15 cellular contexts compared by ENCODE assay signal in genomic region chr12:53265783-53266182, GRCh38.
"Had no signal": no experiment of that assay in that cellular context is flagged by ENCODE, and none has a peak within 500 bp of the region (broad histone marks: within the 10 kb centered on the region; RNA-seq: fewer than 3 reads in every experiment).

No MANE protein-coding gene starts in this region.

- H3K36me3 ChIP-seq: cardiac muscle cell, left lung, sigmoid colon had no signal

- H3K27me3 Mint-ChIP-seq: memory B cell, T-helper 17 cell, type B pancreatic cell had no signal

- H3K9me3 Mint-ChIP-seq: memory B cell, nephron, type B pancreatic cell had no signal

- H3K9me3 ChIP-seq: left lung, sigmoid colon had no signal

- DNase-seq: activated CD4-positive, alpha-beta T cell treated with anti-CD3 and anti-CD28 coated beads, Interleukin-2, amount 50 U/mL, for 1 hour; activated gamma-delta T cell treated with Interleukin-2 at 50 U/mL for 16 hours; activated T-cell treated with anti-CD3 and anti-CD28 coated beads for 4 hours; aorta; islet precursor cell; sigmoid colon; stimulated activated CD4-positive, alpha-beta T cell treated with anti-CD3 and anti-CD28 coated beads, Interleukin-12 subunit alpha, Interleukin-12 subunit beta, amount 100 ng/mL, for 4 hours; stimulated activated naive CD4-positive, alpha-beta T cell treated with Interleukin-2 at 50 U/mL for 16 hours; T-helper 17 cell had no signal

- H3K36me3 Mint-ChIP-seq: memory B cell had no signal

- H3K27ac ChIP-seq: cardiac muscle cell, left lung, sigmoid colon had no signal

- H3K27me3 ChIP-seq: cardiac muscle cell, left lung, sigmoid colon had no signal

- FAIRE-seq: frontal cortex had no signal

- ATAC-seq: left lung, T-helper 17 cell had no signal

- H3K27ac Mint-ChIP-seq: memory B cell, nephron, T-helper 17 cell, type B pancreatic cell had no signal

- H3K4me3 Mint-ChIP-seq: memory B cell, type B pancreatic cell had no signal

- H3K4me3 ChIP-seq: cardiac muscle cell, left lung, sigmoid colon had no signal
